ENCODE assay signal across 8 cellular contexts in the genomic region with DNA sequence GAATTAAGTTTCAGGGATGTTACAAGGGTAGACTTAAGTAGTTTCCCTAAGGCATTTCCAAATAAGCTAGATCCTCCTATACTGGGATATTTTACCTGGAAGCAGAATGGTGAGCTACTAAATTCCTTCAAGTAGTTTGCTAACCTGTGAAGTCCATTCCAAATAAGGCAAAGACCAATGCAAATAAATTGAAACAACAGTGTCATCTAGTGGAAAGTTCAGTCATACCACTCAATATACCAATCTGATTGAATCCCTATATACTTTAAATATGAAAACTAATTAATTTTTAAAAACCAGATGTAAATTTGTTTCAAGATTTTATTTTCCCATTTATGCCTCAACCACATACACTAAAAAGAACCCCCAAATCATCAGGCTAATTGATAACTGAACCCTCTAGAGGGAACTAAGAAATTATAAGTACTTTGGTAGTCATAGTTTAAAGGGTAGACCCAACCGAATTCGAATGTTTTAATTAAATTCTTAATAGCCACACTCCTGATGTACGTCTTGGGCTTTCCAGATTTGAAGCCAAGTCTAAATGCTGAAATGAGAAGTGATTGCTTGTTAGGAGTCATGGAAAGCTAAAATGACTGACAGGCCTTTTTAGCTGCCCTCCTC.
DNase-seq lines count a peak whose midpoint lies in the region; ATAC-seq and TF ChIP-seq lines count a peak whose summit lies in the region.

No MANE protein-coding gene starts in this region.

- H3K79me2 ChIP-seq in MM.1S (ENCODE audit: low read length), result no peaks in the 10 kb centered on the region

- H3K36me3 ChIP-seq in MM.1S (replicated peaks; ENCODE audit: insufficient read depth, low read length), result no peaks in the 10 kb centered on the region
- no peaks in the 10 kb centered on the region for H3K36me3 ChIP-seq in effector memory CD4-positive, alpha-beta T cell (ENCODE audit: control insufficient read depth, insufficient read depth, low read length)

- ATAC-seq in GM18870 (IDR thresholded peaks at IDR 0.05; ENCODE audit: unreplicated experiment) (peak; percentile 76), WTC11 (peak; percentile 87)

- H3K36me3 Mint-ChIP-seq in WTC11, result no peaks in the 10 kb centered on the region

- H3K27me3 Mint-ChIP-seq in WTC11 (ENCODE audit: low read depth), result no peaks in the 10 kb centered on the region

- CTCF ChIA-PET in WTC11 (lab: Charles Lee), result interaction anchor here (0.5 to 1.5 kb wide), 12 partner anchors 32 to 1037 kb away, joined by 3 to 8 read pairs (median 3); no protein-coding TSS in a partner anchor

- no peak overlapping the region for H2AFZ ChIP-seq in MM.1S (ENCODE audit: low read length)

- H3K9me3 Mint-ChIP-seq in WTC11, result no peaks in the 10 kb centered on the region

- no peaks in the 10 kb centered on the region for H3K4me1 ChIP-seq in MM.1S (ENCODE audit: low read length)
- H3K4me1 ChIP-seq in effector memory CD4-positive, alpha-beta T cell (ENCODE audit: control insufficient read depth, insufficient read depth, low read length, poor library complexity, severe bottlenecking), result no peaks in the 10 kb centered on the region

- no peak overlapping the region for H3K4me2 ChIP-seq in MM.1S (ENCODE audit: low read depth, low read length)

- no peak overlapping the region for H3K27ac Mint-ChIP-seq in WTC11

- H3K4me3 Mint-ChIP-seq in WTC11, result no peak overlapping the region

- no peaks in the 10 kb centered on the region for H3K4me1 Mint-ChIP-seq in WTC11

- no peaks in the 10 kb centered on the region for H3F3A ChIP-seq in MM.1S (ENCODE audit: insufficient read depth, low read length)

- H4K20me1 ChIP-seq in MM.1S (ENCODE audit: insufficient read depth, low read length), result no peaks in the 10 kb centered on the region

- no peaks in the 10 kb centered on the region for H3K9me2 ChIP-seq in MM.1S (replicated peaks; ENCODE audit: insufficient read depth, low read length)

- no peaks in the 10 kb centered on the region for H3K27me3 ChIP-seq in MM.1S (replicated peaks; ENCODE audit: insufficient read depth, low read length)
- no peaks in the 10 kb centered on the region for H3K27me3 ChIP-seq in effector memory CD4-positive, alpha-beta T cell (replicated peaks; ENCODE audit: control insufficient read depth, insufficient read depth, low read length, poor library complexity, severe bottlenecking)

- TF ChIP-seq CTCF in AG10803 (conservative IDR thresholded peaks at IDR 0.05; ENCODE audit: low read length) (peak; percentile 87), MM.1S (IDR thresholded peaks at IDR 0.05; ENCODE audit: low read length) (peak; percentile 41), WTC11 (IDR thresholded peaks at IDR 0.05) (no peak; the same call in 1 of the 2 replicates)

- DNase-seq in AG10803 (ENCODE audit: low read depth) (peak; percentile 49), MM.1S (peak; percentile 32), WTC11 (ENCODE audit: low spot score) (no peak), iris pigment epithelial cell (ENCODE audit: low read depth) (peak; percentile 53), ureter (ENCODE audit: low spot score) (no peak)
- no peak for DNase-seq in activated CD8-positive, alpha-beta memory T cell treated with anti-CD3 and anti-CD28 coated beads, Interleukin-2, amount 50 U/mL, for 4 hours
- no peak for DNase-seq in effector memory CD4-positive, alpha-beta T cell

- no peaks in the 10 kb centered on the region for H3K9me3 ChIP-seq in MM.1S (replicated peaks; ENCODE audit: insufficient read depth, low read length)
- no peaks in the 10 kb centered on the region for H3K9me3 ChIP-seq in effector memory CD4-positive, alpha-beta T cell (ENCODE audit: control insufficient read depth, low read length)

- POLR2A ChIA-PET in WTC11 (lab: Charles Lee), result no interaction called here

- no peak overlapping the region for H3K9ac ChIP-seq in MM.1S (ENCODE audit: low read length)

- no peak overlapping the region for H3K4me3 ChIP-seq in AG10803 (ENCODE audit: low read length)
- no peak overlapping the region for H3K4me3 ChIP-seq in MM.1S (ENCODE audit: low read length)
- H3K4me3 ChIP-seq in effector memory CD4-positive, alpha-beta T cell (ENCODE audit: insufficient read depth, low read depth, low read length, poor library complexity, severe bottlenecking), result no peak overlapping the region

- no peak overlapping the region for H3K27ac ChIP-seq in MM.1S (ENCODE audit: low read length)
- H3K27ac ChIP-seq in effector memory CD4-positive, alpha-beta T cell (ENCODE audit: insufficient read depth, low read length, poor library complexity, severe bottlenecking), result no peak overlapping the region

TF ChIP-seq in WTC11, 78 proteins besides CTCF, POLR2A, EP300 and RAD21:
- TF ChIP-seq MXD4 (CRISPR knock-in tag; IDR thresholded peaks at IDR 0.05; ENCODE audit: borderline replicate concordance) (no peak), ZNF416 (CRISPR knock-in tag; IDR thresholded peaks at IDR 0.05) (no peak), SP1 (CRISPR knock-in tag; conservative IDR thresholded peaks at IDR 0.05) (no peak), CREM (CRISPR knock-in tag; IDR thresholded peaks at IDR 0.05) (no peak), GABPB1 (CRISPR knock-in tag; IDR thresholded peaks at IDR 0.05) (no peak), TEAD1 (CRISPR knock-in tag; IDR thresholded peaks at IDR 0.05) (no peak), EMX1 (CRISPR knock-in tag; IDR thresholded peaks at IDR 0.05) (no peak), OVOL2 (CRISPR knock-in tag; IDR thresholded peaks at IDR 0.05; ENCODE audit: borderline replicate concordance) (no peak), ZNF232 (CRISPR knock-in tag; IDR thresholded peaks at IDR 0.05) (no peak), KAT7 (CRISPR knock-in tag; IDR thresholded peaks at IDR 0.05; ENCODE audit: borderline replicate concordance) (no peak), ZNF425 (CRISPR knock-in tag; conservative IDR thresholded peaks at IDR 0.05) (no peak), NR1H2 (CRISPR knock-in tag; IDR thresholded peaks at IDR 0.05) (no peak), NFATC4 (CRISPR knock-in tag; IDR thresholded peaks at IDR 0.05) (no peak)
- TF ChIP-seq, protein P1, sequence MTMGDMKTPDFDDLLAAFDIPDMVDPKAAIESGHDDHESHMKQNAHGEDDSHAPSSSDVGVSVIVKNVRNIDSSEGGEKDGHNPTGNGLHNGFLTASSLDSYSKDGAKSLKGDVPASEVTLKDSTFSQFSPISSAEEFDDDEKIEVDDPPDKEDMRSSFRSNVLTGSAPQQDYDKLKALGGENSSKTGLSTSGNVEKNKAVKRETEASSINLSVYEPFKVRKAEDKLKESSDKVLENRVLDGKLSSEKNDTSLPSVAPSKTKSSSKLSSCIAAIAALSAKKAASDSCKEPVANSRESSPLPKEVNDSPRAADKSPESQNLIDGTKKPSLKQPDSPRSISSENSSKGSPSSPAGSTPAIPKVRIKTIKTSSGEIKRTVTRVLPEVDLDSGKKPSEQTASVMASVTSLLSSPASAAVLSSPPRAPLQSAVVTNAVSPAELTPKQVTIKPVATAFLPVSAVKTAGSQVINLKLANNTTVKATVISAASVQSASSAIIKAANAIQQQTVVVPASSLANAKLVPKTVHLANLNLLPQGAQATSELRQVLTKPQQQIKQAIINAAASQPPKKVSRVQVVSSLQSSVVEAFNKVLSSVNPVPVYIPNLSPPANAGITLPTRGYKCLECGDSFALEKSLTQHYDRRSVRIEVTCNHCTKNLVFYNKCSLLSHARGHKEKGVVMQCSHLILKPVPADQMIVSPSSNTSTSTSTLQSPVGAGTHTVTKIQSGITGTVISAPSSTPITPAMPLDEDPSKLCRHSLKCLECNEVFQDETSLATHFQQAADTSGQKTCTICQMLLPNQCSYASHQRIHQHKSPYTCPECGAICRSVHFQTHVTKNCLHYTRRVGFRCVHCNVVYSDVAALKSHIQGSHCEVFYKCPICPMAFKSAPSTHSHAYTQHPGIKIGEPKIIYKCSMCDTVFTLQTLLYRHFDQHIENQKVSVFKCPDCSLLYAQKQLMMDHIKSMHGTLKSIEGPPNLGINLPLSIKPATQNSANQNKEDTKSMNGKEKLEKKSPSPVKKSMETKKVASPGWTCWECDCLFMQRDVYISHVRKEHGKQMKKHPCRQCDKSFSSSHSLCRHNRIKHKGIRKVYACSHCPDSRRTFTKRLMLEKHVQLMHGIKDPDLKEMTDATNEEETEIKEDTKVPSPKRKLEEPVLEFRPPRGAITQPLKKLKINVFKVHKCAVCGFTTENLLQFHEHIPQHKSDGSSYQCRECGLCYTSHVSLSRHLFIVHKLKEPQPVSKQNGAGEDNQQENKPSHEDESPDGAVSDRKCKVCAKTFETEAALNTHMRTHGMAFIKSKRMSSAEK (CRISPR knock-in tag; IDR thresholded peaks at IDR 0.05; ENCODE audit: borderline replicate concordance), result no peak

Comparison
In these comparisons a context has a peak if more than half of its experiments do, and no peak if none do; other contexts are left out.
1. DNase-seq: peak in AG10803 (single experiment), MM.1S (single experiment) and iris pigment epithelial cell (single experiment); none in WTC11 (single experiment), activated CD8-positive, alpha-beta memory T cell treated with anti-CD3 and anti-CD28 coated beads, Interleukin-2, amount 50 U/mL, for 4 hours (single experiment), ureter (single experiment) and effector memory CD4-positive, alpha-beta T cell (0 of 3).